13 cellular contexts compared by ENCODE assay signal in the genomic region with DNA sequence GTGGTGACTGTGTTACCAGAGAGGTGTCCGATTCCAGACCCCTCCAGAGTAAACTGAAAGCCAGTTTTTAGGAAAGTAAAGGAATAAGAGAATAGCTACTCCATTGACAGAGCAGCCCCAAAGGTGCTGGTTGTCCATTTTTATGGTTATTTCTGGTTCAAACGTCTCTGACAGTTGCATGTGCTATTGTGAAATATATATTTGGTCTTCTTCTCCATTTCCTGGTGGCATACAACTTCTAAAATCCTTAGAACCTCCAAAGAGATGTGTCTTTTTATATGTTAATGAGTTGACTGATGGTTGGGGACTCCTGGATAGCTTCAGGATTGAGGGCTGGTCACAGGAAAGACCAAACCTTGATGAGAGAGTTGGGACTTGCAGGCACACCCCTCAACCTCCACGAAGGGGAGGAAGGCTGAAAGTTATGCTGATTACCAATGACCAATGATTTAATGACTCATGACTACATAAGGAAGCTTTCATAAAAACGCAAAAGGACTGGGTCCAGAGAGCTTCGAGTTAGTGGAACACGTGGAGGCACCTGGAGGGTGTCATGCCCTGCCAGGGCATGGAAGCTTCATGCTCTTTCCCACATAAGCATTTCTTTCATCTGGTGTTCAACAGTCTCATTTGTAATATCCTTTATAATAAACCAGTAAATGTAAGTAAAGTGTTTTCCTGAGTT.
DNase-seq lines count a peak whose midpoint lies in the region; ATAC-seq and TF ChIP-seq lines count a peak whose summit lies in the region.
"Had no signal": no experiment of that assay in that cellular context is flagged by ENCODE, and none has a peak within 500 bp of the region (broad histone marks: within the 10 kb centered on the region; RNA-seq: fewer than 3 reads in every experiment).

No MANE protein-coding gene starts in this region.

- H3K36me3 ChIP-seq in heart right ventricle (no peaks in the 10 kb centered on the region), thoracic aorta (no peaks in the 10 kb centered on the region)

- H3K4me1 ChIP-seq in heart right ventricle (peaks cover 0 to 9% (median 0%) of the 10 kb centered on the region in 9 donors), thoracic aorta (ENCODE audit: control insufficient read depth in 1 of 2, low read depth in 2 of 2) (peaks cover 0 to under 1% of the 10 kb centered on the region in 2 donors)

- 56 to 58% methylated on average over 6 of the region's 6 CpGs for WGBS in heart right ventricle, 2 donors

- no peaks in the 10 kb centered on the region for H3K9me3 ChIP-seq in heart right ventricle
- no peaks in the 10 kb centered on the region for H3K9me3 ChIP-seq in thoracic aorta

- intact Hi-C loops in heart right ventricle (cut with DNase I) (no loop called here), Right ventricle myocardium superior (cut with DNase I) (no loop called here)

- H3K4me3 ChIP-seq in heart right ventricle, result peak overlapping the region in 7 of 10 donors; percentile 30 to 49 (median 44)
- peak overlapping the region; percentile 27 for H3K4me3 ChIP-seq in astrocyte of the cerebellum (ENCODE audit: low read depth, low read length)
- H3K4me3 ChIP-seq in thoracic aorta, result peak overlapping the region; percentile 63

- H3K27me3 ChIP-seq in heart right ventricle, result peaks cover 0 to 50% (median 19%) of the 10 kb centered on the region in 7 donors
- no peaks in the 10 kb centered on the region for H3K27me3 ChIP-seq in thoracic aorta (replicated peaks; ENCODE audit: insufficient read depth)

- TF ChIP-seq CTCF in heart right ventricle (IDR thresholded peaks at IDR 0.05) (no peak), astrocyte of the cerebellum (IDR thresholded peaks at IDR 0.05; ENCODE audit: low read depth, low read length, missing control alignments) (no peak), thoracic aorta (IDR thresholded peaks at IDR 0.05) (no peak)

- H3K27ac ChIP-seq in heart right ventricle (no peak overlapping the region), thoracic aorta (no peak overlapping the region)

- ATAC-seq in heart right ventricle (no peak), Right ventricle myocardium superior (ENCODE audit: poor library complexity) (no peak), thoracic aorta (ENCODE audit: insufficient number of reproducible peaks, low FRiP score, low read depth) (no peak), HG02798 (IDR thresholded peaks at IDR 0.05; ENCODE audit: poor library complexity, unreplicated experiment) (no peak), HG02678 (IDR thresholded peaks at IDR 0.05; ENCODE audit: unreplicated experiment) (no peak)
- ATAC-seq: T-cell had no signal

- in situ Hi-C loops in astrocyte of the cerebellum (cut with HindIII; ENCODE audit: low sequenced_read_pairs), result no loop called here

- DNase-seq in heart right ventricle (no peak), Right ventricle myocardium superior (no peak), astrocyte of the cerebellum (ENCODE audit: low read depth) (no peak), kidney tubule cell (ENCODE audit: low spot score) (peak; percentile 39), thoracic aorta (ENCODE audit: low spot score) (no peak), dedifferentiated amniotic fluid mesenchymal stem cell (ENCODE audit: extremely low spot score) (no peak)
- DNase-seq: activated CD4-positive, alpha-beta T cell treated with anti-CD3 and anti-CD28 coated beads, Interleukin-2, amount 50 U/mL, for 1 hour; activated effector memory CD4-positive, alpha-beta T cell treated with Interleukin-2 at 50 U/mL for 16 hours; NCI-H1436; nucleus accumbens; T-cell had no signal
